In genomic region chr10:72242675-72243074, GRCh38 we compare ENCODE assay signal across 8 cellular contexts. TPM values are rescaled to one million over a fixed set of nuclear protein-coding genes. Genes with fewer than 3 reads are reported as not detected.
A peak's percentile ranks its signal among the peaks of the same experiment; 100 is the strongest.
DNase-seq lines count a peak whose midpoint lies in the region; ATAC-seq and TF ChIP-seq lines count a peak whose summit lies in the region.

No MANE protein-coding gene starts in this region.

- H3K27me3 Mint-ChIP-seq in CD8-positive, alpha-beta T cell (ENCODE audit: low read depth) = no peaks in the 10 kb centered on the region
- no peaks in the 10 kb centered on the region for H3K27me3 Mint-ChIP-seq in T-cell

- H3K36me3 Mint-ChIP-seq in CD8-positive, alpha-beta T cell = peaks cover 7% of the 10 kb centered on the region
- no peaks in the 10 kb centered on the region for H3K36me3 Mint-ChIP-seq in T-cell

- H3K4me1 ChIP-seq in CD8-positive, alpha-beta T cell (ENCODE audit: insufficient read depth, low read length) = peaks cover 62% of the 10 kb centered on the region
- H3K4me1 ChIP-seq in parathyroid adenoma = peaks cover 49% of the 10 kb centered on the region

- DNase-seq in CD8-positive, alpha-beta T cell = no peak
- DNase-seq in T-cell (no peak), fibroblast of mammary gland (ENCODE audit: low read depth) (peak; percentile 75), G401 (ENCODE audit: low spot score) (no peak), HuH-7 (ENCODE audit: low spot score) (no peak), 8988T (no peak), H7 (no peak)

- CTCF ChIA-PET in CD8-positive, alpha-beta T cell (lab: Charles Lee) = interaction anchor here (0.6 to 8.1 kb wide), 3 partner anchors 94 to 1778 kb away, joined by 4 to 56 read pairs (median 4); no protein-coding TSS in a partner anchor
- CTCF ChIA-PET in T-cell (lab: Charles Lee) = no interaction called here

- peaks cover 64% of the 10 kb centered on the region for H3K4me1 Mint-ChIP-seq in CD8-positive, alpha-beta T cell (ENCODE audit: low read depth)
- H3K4me1 Mint-ChIP-seq in T-cell = peaks cover 69 to 74% (median 71%) of the 10 kb centered on the region in 3 donors

- no peak overlapping the region for H3K4me3 Mint-ChIP-seq in CD8-positive, alpha-beta T cell
- peak overlapping the region in 1 of 3 donors; percentile 50 for H3K4me3 Mint-ChIP-seq in T-cell

- ATAC-seq in CD8-positive, alpha-beta T cell = no peak
- no peak for ATAC-seq in T-cell (replicated peaks in 1 of 4)

- peaks cover 2% of the 10 kb centered on the region for H3K36me3 ChIP-seq in CD8-positive, alpha-beta T cell (ENCODE audit: insufficient read depth, low read length)
- H3K36me3 ChIP-seq in parathyroid adenoma (ENCODE audit: control insufficient read depth, insufficient read depth, low read length) (no peaks in the 10 kb centered on the region), H7 (replicated peaks; ENCODE audit: control insufficient read depth, insufficient read depth, low read length) (no peaks in the 10 kb centered on the region)

- peaks cover 5% of the 10 kb centered on the region for H3K79me2 ChIP-seq in parathyroid adenoma

- H3K4me3 ChIP-seq in CD8-positive, alpha-beta T cell (ENCODE audit: low read depth, low read length) = no peak overlapping the region
- H3K4me3 ChIP-seq in fibroblast of mammary gland (ENCODE audit: control insufficient read depth, low read depth, low read length) (no peak overlapping the region), parathyroid adenoma (ENCODE audit: low read depth, low read length) (no peak overlapping the region), H7 (ENCODE audit: insufficient read depth, low read depth, low read length) (no peak overlapping the region)

- TF ChIP-seq CTCF in CD8-positive, alpha-beta T cell (IDR thresholded peaks at IDR 0.05) = no peak
- TF ChIP-seq CTCF in fibroblast of mammary gland (conservative IDR thresholded peaks at IDR 0.05; ENCODE audit: control insufficient read depth, insufficient read depth, low read depth, low read length) (no peak), parathyroid adenoma (IDR thresholded peaks at IDR 0.05) (no peak)

- in situ Hi-C loops in G401 (cut with HindIII; ENCODE audit: low sequenced_read_pairs) = no loop called here

- intact Hi-C loops in CD8-positive, alpha-beta T cell (cut with DNase I, micrococcal nuclease) = no loop called here

- POLR2A ChIA-PET in CD8-positive, alpha-beta T cell (lab: Charles Lee) = interaction anchor here (0.6 kb wide), 1 partner anchor 17 kb away, joined by 5 read pairs; no protein-coding TSS in a partner anchor
- POLR2A ChIA-PET in T-cell (lab: Charles Lee) = interaction anchor here in 1 of 2 donors (0.6 kb wide), 1 partner anchor 23 kb away, joined by 3 read pairs; no protein-coding TSS in a partner anchor

- no peaks in the 10 kb centered on the region for H3K27me3 ChIP-seq in CD8-positive, alpha-beta T cell (ENCODE audit: insufficient read depth, low read length)
- H3K27me3 ChIP-seq in parathyroid adenoma (ENCODE audit: control insufficient read depth, insufficient read depth, low read length) (no peaks in the 10 kb centered on the region), H7 (ENCODE audit: control insufficient read depth, insufficient read depth, low read length) (no peaks in the 10 kb centered on the region)

- H3K27ac Mint-ChIP-seq in CD8-positive, alpha-beta T cell = peak overlapping the region; percentile 14
- H3K27ac Mint-ChIP-seq in T-cell = peak overlapping the region; percentile 49 to 84

- no peak overlapping the region for H3K4me2 ChIP-seq in parathyroid adenoma (ENCODE audit: low read length)

- no peak overlapping the region for H3K9ac ChIP-seq in parathyroid adenoma

- H3K27ac ChIP-seq in CD8-positive, alpha-beta T cell (ENCODE audit: low read depth, low read length) = no peak overlapping the region
- peak overlapping the region; percentile 33 for H3K27ac ChIP-seq in parathyroid adenoma

- H2AFZ ChIP-seq in parathyroid adenoma = no peak overlapping the region

- H3K9me3 Mint-ChIP-seq in CD8-positive, alpha-beta T cell = no peaks in the 10 kb centered on the region
- H3K9me3 Mint-ChIP-seq in T-cell = no peaks in the 10 kb centered on the region

- H3K9me3 ChIP-seq in CD8-positive, alpha-beta T cell (ENCODE audit: low read length) = no peaks in the 10 kb centered on the region
- H3K9me3 ChIP-seq in parathyroid adenoma (ENCODE audit: control insufficient read depth, low read length) = no peaks in the 10 kb centered on the region

RNA-seq across cellular contexts. Expression of gene ASCC1, which starts 26.6 kb away (rescaled TPM):
- total RNA-seq in CD8-positive, alpha-beta T cell = 10 to 100 TPM; 16.5 to 19.1 TPM
- total RNA-seq in T-cell = 10 to 100 TPM; 15.7 to 24.1 (median 21.7) TPM
- 14.1 and 19.6 TPM in 2 replicates for total RNA-seq in G401 (2014; rRNA removed; shearing (Covaris generic))
- 28.0 and 35.4 TPM in 2 replicates for total RNA-seq in H7 (2014; rRNA removed; shearing (Covaris generic))

RNA-seq across cellular contexts. Expression of gene ANAPC16, which starts 26.9 kb away (rescaled TPM):
- 10 to 100 TPM; 46.6 to 48.0 TPM for total RNA-seq in CD8-positive, alpha-beta T cell
- 100 to 1,000 TPM in 3 of 5 donors, 10 to 100 TPM in 2; 97.9 to 119 (median 106) TPM for total RNA-seq in T-cell
- total RNA-seq in G401 (2014; rRNA removed; shearing (Covaris generic)) = 105 and 108 TPM in 2 replicates
- 56.6 and 79.0 TPM in 2 replicates for total RNA-seq in H7 (2014; rRNA removed; shearing (Covaris generic))

RNA-seq across cellular contexts. Expression of gene DDIT4, which starts 31.0 kb away (rescaled TPM):
- total RNA-seq in CD8-positive, alpha-beta T cell = 100 to 1,000 TPM; 351 to 360 TPM
- 100 to 1,000 TPM in 2 of 5 donors, 10 to 100 TPM in 3; 39.9 to 326 (median 52.1) TPM for total RNA-seq in T-cell
- 192 and 262 TPM in 2 replicates for total RNA-seq in G401 (2014; rRNA removed; shearing (Covaris generic))
- total RNA-seq in H7 (2014; rRNA removed; shearing (Covaris generic)) = 54.2 and 123 TPM in 2 replicates
